1 cellular context compared by ENCODE assay signal in the genomic region with DNA sequence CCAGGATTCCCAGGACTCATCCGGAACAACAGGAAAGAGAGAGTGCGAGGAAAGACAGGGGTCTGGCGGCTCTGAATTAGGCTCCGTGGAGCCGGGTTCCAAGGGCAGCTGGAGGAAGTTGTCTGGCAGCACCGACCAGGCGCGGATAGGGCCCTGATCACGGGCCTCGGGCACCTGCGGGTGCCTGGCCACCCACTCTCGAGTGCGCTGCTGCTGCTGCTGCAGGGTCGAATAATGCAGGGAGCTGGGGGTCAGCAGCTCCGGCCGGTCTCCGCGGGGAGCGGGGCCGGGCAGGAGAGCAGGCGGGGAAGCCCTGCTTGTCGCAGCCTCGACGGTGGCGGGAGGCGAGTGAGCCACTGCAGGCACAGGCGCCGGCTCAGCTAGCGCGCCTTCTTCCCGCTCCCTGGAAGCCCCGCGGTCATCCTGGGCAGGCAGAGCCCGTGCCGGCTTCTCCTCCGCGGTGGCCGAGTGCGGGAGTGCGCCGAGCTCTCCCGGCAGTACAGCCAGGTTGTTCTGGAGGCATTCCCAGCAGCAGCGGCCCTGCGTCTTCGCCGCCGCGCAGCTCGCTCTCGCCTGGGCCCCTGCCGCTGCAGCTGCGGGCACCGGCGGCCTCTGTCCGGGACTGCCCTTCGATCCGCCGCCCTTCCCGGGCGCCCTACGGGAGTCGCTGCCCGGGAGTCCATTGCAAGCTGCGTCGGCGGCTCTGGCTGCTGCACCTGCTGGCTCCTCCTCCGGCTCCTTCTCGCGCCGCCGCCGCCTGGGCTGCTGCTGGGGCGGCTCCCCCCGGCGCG.
TF ChIP-seq lines count a peak whose summit lies in the region.

No MANE protein-coding gene starts in this region.

TF ChIP-seq in SK-N-SH, 30 proteins besides CTCF, POLR2A, EP300 and RAD21 (continued from another document):
- TF ChIP-seq SIN3A (IDR thresholded peaks at IDR 0.05; ENCODE audit: borderline replicate concordance, low read depth, low read length) (no peak), USF1 (IDR thresholded peaks at IDR 0.05; ENCODE audit: borderline replicate concordance, low read depth) (no peak), MAX (IDR thresholded peaks at IDR 0.05; ENCODE audit: low read depth) (no peak), FOSL2 (IDR thresholded peaks at IDR 0.05; ENCODE audit: borderline replicate concordance, low read depth) (no peak)
- TF ChIP-seq, protein P1, sequence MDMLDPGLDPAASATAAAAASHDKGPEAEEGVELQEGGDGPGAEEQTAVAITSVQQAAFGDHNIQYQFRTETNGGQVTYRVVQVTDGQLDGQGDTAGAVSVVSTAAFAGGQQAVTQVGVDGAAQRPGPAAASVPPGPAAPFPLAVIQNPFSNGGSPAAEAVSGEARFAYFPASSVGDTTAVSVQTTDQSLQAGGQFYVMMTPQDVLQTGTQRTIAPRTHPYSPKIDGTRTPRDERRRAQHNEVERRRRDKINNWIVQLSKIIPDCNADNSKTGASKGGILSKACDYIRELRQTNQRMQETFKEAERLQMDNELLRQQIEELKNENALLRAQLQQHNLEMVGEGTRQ (IDR thresholded peaks at IDR 0.05; ENCODE audit: borderline replicate concordance, low read depth, low read length) = no peak
